In the genomic region with DNA sequence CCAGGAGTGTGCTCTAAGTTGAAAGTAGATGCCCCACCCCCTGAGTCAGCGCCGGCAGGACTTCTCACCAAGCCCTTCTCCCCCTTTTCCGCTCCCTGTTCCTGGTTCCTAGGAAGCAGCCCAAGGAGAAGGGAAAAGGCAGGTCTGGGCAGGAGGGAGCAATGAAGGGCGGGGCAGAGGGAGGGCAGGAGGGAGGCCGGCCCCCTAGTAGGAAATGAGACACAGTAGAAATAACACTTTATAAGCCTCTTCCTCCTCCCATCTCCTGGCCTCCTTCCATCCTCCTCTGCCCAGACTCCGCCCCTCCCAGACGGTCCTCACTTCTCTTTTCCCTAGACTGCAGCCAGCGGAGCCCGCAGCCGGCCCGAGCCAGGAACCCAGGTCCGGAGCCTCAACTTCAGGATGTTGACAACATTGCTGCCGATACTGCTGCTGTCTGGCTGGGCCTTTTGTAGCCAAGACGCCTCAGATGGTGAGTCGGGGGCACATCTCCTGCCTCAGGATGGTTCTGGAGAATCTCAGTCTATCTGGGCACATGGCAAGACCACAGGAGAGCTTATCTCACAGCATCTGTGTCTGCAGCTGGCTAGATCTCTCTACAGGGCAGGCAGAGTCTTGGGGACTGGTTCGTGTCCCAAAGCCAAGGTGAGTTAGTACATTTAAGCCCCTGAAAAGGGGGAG, we compare ENCODE assay signal across 8 cellular contexts. TPM values are rescaled to one million over a fixed set of nuclear protein-coding genes. Genes with fewer than 3 reads are reported as not detected.
DNase-seq lines count a peak whose midpoint lies in the region; ATAC-seq and TF ChIP-seq lines count a peak whose summit lies in the region.

A gene (plus strand): TSS at position 320 of the 681 bp plus-strand sequence. CDS start 83 bp downstream, at position 403.

- peak within 1 kb of the TSS; percentile 75 to 83 for H3K4me3 Mint-ChIP-seq in CD14-positive monocyte
- H3K4me3 Mint-ChIP-seq in central memory CD8-positive, alpha-beta T cell, result peak within 1 kb of the TSS; percentile 65

- H3K27me3 ChIP-seq in iPS-20b (ENCODE audit: insufficient read depth, low read length), result peaks cover 19% of the 10 kb centered on the region; the same call in 1 of the 2 replicates

- peaks cover 13% of the 10 kb centered on the region for H3K4me1 Mint-ChIP-seq in CD14-positive monocyte
- H3K4me1 Mint-ChIP-seq in central memory CD8-positive, alpha-beta T cell, result peaks cover 25% of the 10 kb centered on the region

- peaks cover 0 to 8% (median 2%) of the 10 kb centered on the region in 7 donors for H3K9me3 Mint-ChIP-seq in CD14-positive monocyte
- H3K9me3 Mint-ChIP-seq in central memory CD8-positive, alpha-beta T cell, result no peaks in the 10 kb centered on the region

- H3K36me3 Mint-ChIP-seq in CD14-positive monocyte, result peaks cover 0 to 8% of the 10 kb centered on the region in 2 donors
- H3K36me3 Mint-ChIP-seq in central memory CD8-positive, alpha-beta T cell (ENCODE audit: insufficient read depth), result peaks cover 1% of the 10 kb centered on the region

- peak within 1 kb of the TSS in 4 of 7 donors; percentile 20 to 59 (median 42) for H3K27ac Mint-ChIP-seq in CD14-positive monocyte
- H3K27ac Mint-ChIP-seq in central memory CD8-positive, alpha-beta T cell (ENCODE audit: low read depth), result peak within 1 kb of the TSS; percentile 88

- ATAC-seq in central memory CD8-positive, alpha-beta T cell (replicated peaks; ENCODE audit: extremely low read depth, poor library complexity, severe bottlenecking), result no peak
- ATAC-seq in HG02870 (IDR thresholded peaks at IDR 0.05; ENCODE audit: unreplicated experiment), result no peak

- DNase-seq in CD14-positive monocyte (ENCODE audit: low spot score) (peak; percentile 60), HS-27A (ENCODE audit: low read depth) (peak; percentile 70), SIG-M5 (lab: John Stamatoyannopoulos, UW) (peak; percentile 54), skeletal muscle cell (ENCODE audit: low read depth) (peak; percentile 72), HuH-7.5 (ENCODE audit: low spot score) (no peak)
- DNase-seq in central memory CD8-positive, alpha-beta T cell (ENCODE audit: low spot score in 2 of 2), result no peak

- peak within 1 kb of the TSS; percentile 61 for H3K4me3 ChIP-seq in iPS-20b (ENCODE audit: low read length)
- peak within 1 kb of the TSS; percentile 55 for H3K4me3 ChIP-seq in skeletal muscle cell (ENCODE audit: low read depth, low read length)

- no peaks in the 10 kb centered on the region for H3K36me3 ChIP-seq in iPS-20b (ENCODE audit: insufficient read depth, low read depth, low read length)

- intact Hi-C loops in CD14-positive monocyte (cut with micrococcal nuclease), result no loop called here

- no peak for TF ChIP-seq CTCF in CD14-positive monocyte (IDR thresholded peaks at IDR 0.05)

- H3K9ac ChIP-seq in iPS-20b (ENCODE audit: low read depth, low read length), result peak within 1 kb of the TSS; percentile 42; the same call in 1 of the 2 replicates

- no peaks in the 10 kb centered on the region for H3K9me3 ChIP-seq in iPS-20b (ENCODE audit: insufficient read depth, low read depth, low read length)

- peaks cover 0 to 16% (median 4%) of the 10 kb centered on the region in 3 donors for H3K27me3 Mint-ChIP-seq in CD14-positive monocyte (ENCODE audit: low read depth in 3 of 3)
- H3K27me3 Mint-ChIP-seq in central memory CD8-positive, alpha-beta T cell, result no peaks in the 10 kb centered on the region

- peaks cover 6% of the 10 kb centered on the region; the same call in 1 of the 2 replicates for H3K4me1 ChIP-seq in iPS-20b (ENCODE audit: insufficient read depth, low read length)

- no peak within 1 kb of the TSS for H3K27ac ChIP-seq in iPS-20b (ENCODE audit: low read length)

RNA-seq across cellular contexts. Expression of the gene that starts here (rescaled TPM):
- polyA plus RNA-seq in CD14-positive monocyte, result under 1 TPM; 0.43 to 0.90 TPM

Comparison
In these comparisons a context has a peak if more than half of its experiments do, and no peak if none do; other contexts are left out.
1. Peak in DNase-seq in CD14-positive monocyte; RNA of the gene not detected or under 1 TPM.
2. DNase-seq: peak in HS-27A (single experiment), SIG-M5 (single experiment) and skeletal muscle cell (single experiment); none in central memory CD8-positive, alpha-beta T cell (0 of 2) and HuH-7.5 (single experiment).